Comparison of ENCODE assay signal across 8 cellular contexts in the genomic region with DNA sequence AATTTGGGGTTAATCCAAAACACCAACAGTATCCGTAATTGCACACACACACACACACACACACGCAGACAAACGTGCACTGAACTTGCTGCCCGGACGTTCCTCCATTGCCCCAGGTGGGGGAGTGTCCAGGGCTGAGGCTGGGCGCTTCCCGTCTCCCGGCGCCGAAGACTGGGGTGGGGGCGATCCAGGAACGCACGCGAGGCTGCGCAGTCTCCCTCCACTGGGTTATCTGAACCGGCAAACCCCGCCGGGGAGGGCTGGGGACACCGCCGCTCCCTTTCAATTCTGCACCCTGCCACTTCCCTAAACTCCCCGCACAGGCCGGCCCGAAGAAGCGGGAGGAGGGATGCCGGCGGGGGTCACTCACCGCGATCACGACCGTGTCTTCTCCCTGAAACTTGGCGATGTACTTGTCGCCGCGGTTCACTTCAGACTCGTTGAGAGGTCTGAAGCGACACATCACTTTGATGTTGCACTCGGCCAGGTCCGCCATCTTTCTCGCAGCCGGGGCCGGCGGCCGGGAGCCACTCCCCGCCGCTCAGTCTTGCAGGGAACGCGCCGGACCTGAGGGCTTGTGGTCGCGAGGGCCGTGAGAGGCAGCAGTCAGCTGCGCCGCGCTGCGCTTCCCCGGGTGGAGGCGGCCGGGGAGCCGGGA. TPM values are rescaled to one million over a fixed set of nuclear protein-coding genes. Genes with fewer than 3 reads are reported as not detected.
DNase-seq lines count a peak whose midpoint lies in the region; ATAC-seq and TF ChIP-seq lines count a peak whose summit lies in the region.

No MANE protein-coding gene starts in this region.

- intact Hi-C loops in left colon (cut with DNase I, micrococcal nuclease): no loop called here

- DNase-seq in NCI-H82 (lab: John Stamatoyannopoulos, UW): peak; percentile 60
- no peak for DNase-seq in NCI-H82 treated with DMSO at 0.1 percent for 48 hours (lab: John Stamatoyannopoulos, UW; ENCODE audit: unreplicated experiment)
- peak; percentile 88 for DNase-seq in NCI-H146 (lab: John Stamatoyannopoulos, UW)
- peak; percentile 71 for DNase-seq in choroid plexus epithelial cell (ENCODE audit: low read depth)
- peak; percentile 75 to 79 for DNase-seq in left colon
- peak; percentile 30 to 39 for DNase-seq in stimulated activated CD4-positive, alpha-beta T cell treated with anti-CD3 and anti-CD28 coated beads, Interleukin-1b, Interleukin-23, amount 100 ng/mL, for 4 hours (ENCODE audit: low read depth in 2 of 2)

- TF ChIP-seq CTCF in choroid plexus epithelial cell (conservative IDR thresholded peaks at IDR 0.05; ENCODE audit: low read depth, low read length): peak; percentile 35

- H3K4me3 ChIP-seq in choroid plexus epithelial cell (ENCODE audit: low read depth, low read length): peak overlapping the region; percentile 95

- peak; percentile 48 for ATAC-seq in HG02678 (IDR thresholded peaks at IDR 0.05; ENCODE audit: unreplicated experiment)
- ATAC-seq in activated CD4-positive, CD25-positive, alpha-beta regulatory T cell treated with anti-CD3 and anti-CD28 coated beads, Interleukin-2, amount 50 U/mL, for 24 hours: peak; percentile 52 to 56
- peak; percentile 76 for ATAC-seq in left colon

RNA-seq across cellular contexts. Expression of gene KIF5B, which starts 0.6 kb away (rescaled TPM):
- total RNA-seq in left colon: 100 to 1,000 TPM; 122 to 123 TPM
